15 cellular contexts compared by ENCODE assay signal in genomic region chr2:102704531-102704930, GRCh38. TPM values are rescaled to one million over a fixed set of nuclear protein-coding genes. Genes with fewer than 3 reads are reported as not detected.
A peak's percentile ranks its signal among the peaks of the same experiment; 100 is the strongest.
DNase-seq lines count a peak whose midpoint lies in the region; ATAC-seq and TF ChIP-seq lines count a peak whose summit lies in the region.
"Had no signal": no experiment of that assay in that cellular context is flagged by ENCODE, and none has a peak within 500 bp of the region (broad histone marks: within the 10 kb centered on the region; RNA-seq: fewer than 3 reads in every experiment).

No MANE protein-coding gene starts in this region.

- TF ChIP-seq POLR2A in gastrocnemius medialis (IDR thresholded peaks at IDR 0.05) (no peak), Peyer's patch (IDR thresholded peaks at IDR 0.05) (no peak)

- H3K27me3 Mint-ChIP-seq in H9 (ENCODE audit: low read depth), result no peaks in the 10 kb centered on the region; the same call in 1 of the 2 replicates

- no peak overlapping the region for H3K4me3 Mint-ChIP-seq in H9
- H3K4me3 Mint-ChIP-seq: CD8-positive, alpha-beta T cell had no signal

- no peak overlapping the region for H3K4ac ChIP-seq in H9 (ENCODE audit: low read depth, low read length)

- H2BK15ac ChIP-seq in H9 (ENCODE audit: low read depth, low read length), result no peak overlapping the region

- no peak overlapping the region for H3K14ac ChIP-seq in H9 (ENCODE audit: insufficient read depth, low read length)

- TF ChIP-seq CTCF in left ventricle myocardium inferior (IDR thresholded peaks at IDR 0.05; ENCODE audit: borderline replicate concordance) (no peak), H9 (conservative IDR thresholded peaks at IDR 0.05) (no peak), gastrocnemius medialis (IDR thresholded peaks at IDR 0.05 in 4 of 5, conservative IDR thresholded peaks at IDR 0.05 in 1 of 5) (no peak), Peyer's patch (IDR thresholded peaks at IDR 0.05) (no peak)

- intact Hi-C loops in Right ventricle myocardium inferior (cut with DNase I) (no loop called here), left ventricle myocardium inferior (cut with micrococcal nuclease) (no loop called here), gastrocnemius medialis (cut with DNase I; ENCODE audit: low total_unique reads) (loop anchor here (5.0 kb wide), 1 partner anchor 232 kb away; the partner anchor contains the start of gene SLC9A4)

- no peaks in the 10 kb centered on the region for H3K9me3 Mint-ChIP-seq in H9
- H3K9me3 Mint-ChIP-seq: CD8-positive, alpha-beta T cell had no signal

- H3K36me3 ChIP-seq in left ventricle myocardium inferior (no peaks in the 10 kb centered on the region), gastrocnemius medialis (no peaks in the 10 kb centered on the region), Peyer's patch (peaks cover 0 to 5% (median 0%) of the 10 kb centered on the region in 3 donors)
- H3K36me3 ChIP-seq: BLaER1 treated with 17β-estradiol and CSF1 and Interleukin-3, amounts not matched to agents 10 nM and 100 nM had no signal

- H2BK120ac ChIP-seq in H9 (ENCODE audit: low read depth, low read length, poor library complexity, severe bottlenecking), result no peak overlapping the region

- no peak overlapping the region for H3K23ac ChIP-seq in H9 (ENCODE audit: insufficient read length, low read depth, low read length)

- H3K23me2 ChIP-seq in H9 (ENCODE audit: insufficient read length, low read depth, low read length, poor library complexity, severe bottlenecking), result no peaks in the 10 kb centered on the region

- H3K27me3 ChIP-seq in left ventricle myocardium inferior (ENCODE audit: low read depth) (peaks cover 49% of the 10 kb centered on the region), H9 (ENCODE audit: insufficient read depth, low read length) (no peaks in the 10 kb centered on the region), gastrocnemius medialis (no peaks in the 10 kb centered on the region), Peyer's patch (no peaks in the 10 kb centered on the region)
- H3K27me3 ChIP-seq: BLaER1 treated with 17β-estradiol and CSF1 and Interleukin-3, amounts not matched to agents 10 nM and 100 nM had no signal

- no peak overlapping the region for H2BK12ac ChIP-seq in H9 (ENCODE audit: insufficient read length, low read depth, low read length)

- H3K27ac Mint-ChIP-seq in H9, result 0 out of 7 replicates have a peak overlapping the region, but pooled peaks of 1 of the 3 experiments have one; percentile 23
- H3K27ac Mint-ChIP-seq: CD8-positive, alpha-beta T cell had no signal

- no peak overlapping the region for H3K18ac ChIP-seq in H9 (ENCODE audit: insufficient read length, low read depth, low read length)

- no peak overlapping the region for H2AFZ ChIP-seq in H9 (ENCODE audit: low read length)

- no CpG with 5 or more reads among the region's 12 CpGs for WGBS in H9 (ENCODE audit: extremely low coverage, insufficient read length, low lambda C conversion rate)

- DNase-seq in Right ventricle myocardium inferior (ENCODE audit: missing footprints) (no peak), left ventricle myocardium inferior (no peak), H9 (peak; percentile 32), UCSD-AML1 (lab: John Stamatoyannopoulos, UW; ENCODE audit: unreplicated experiment) (peak; percentile 26), left lobe of liver (ENCODE audit: low spot score) (no peak), gastrocnemius medialis (no peak), Peyer's patch (no peak)
- DNase-seq: CD8-positive, alpha-beta T cell; GOT3; KG1; NCI-H774; T-helper 1 cell had no signal

- H3K4me3 ChIP-seq in left ventricle myocardium inferior (no peak overlapping the region), gastrocnemius medialis (no peak overlapping the region), Peyer's patch (no peak overlapping the region)
- H3K4me3 ChIP-seq: BLaER1 treated with 17β-estradiol and CSF1 and Interleukin-3, amounts not matched to agents 10 nM and 100 nM; GM12878 had no signal

- no peak overlapping the region for H4K91ac ChIP-seq in H9 (ENCODE audit: insufficient read length, low read depth, low read length)

- H3K9me3 ChIP-seq in left ventricle myocardium inferior (replicated peaks) (no peaks in the 10 kb centered on the region), H9 (ENCODE audit: control insufficient read depth, low read depth, low read length) (no peaks in the 10 kb centered on the region), gastrocnemius medialis (no peaks in the 10 kb centered on the region), Peyer's patch (no peaks in the 10 kb centered on the region)
- H3K9me3 ChIP-seq: BLaER1 treated with 17β-estradiol and CSF1 and Interleukin-3, amounts not matched to agents 10 nM and 100 nM had no signal

- in situ Hi-C loops in gastrocnemius medialis (cut with MboI; ENCODE audit: low sequenced_read_pairs in 4 of 4), result loop anchor here in 1 of 4 donors (10.0 kb wide), 1 partner anchor 230 kb away; the partner anchor contains the start of gene SLC9A4

- H3K56ac ChIP-seq in H9 (ENCODE audit: insufficient read length, low read depth, low read length), result no peak overlapping the region

- H3T11ph ChIP-seq in H9 (ENCODE audit: low read length), result no peak overlapping the region

- no peak overlapping the region for H3K4me2 ChIP-seq in H9 (ENCODE audit: insufficient read depth, insufficient read length, low read length)
- H3K4me2 ChIP-seq: BLaER1 treated with 17β-estradiol and CSF1 and Interleukin-3, amounts not matched to agents 10 nM and 100 nM had no signal

- H4K20me1 ChIP-seq in H9 (ENCODE audit: control insufficient read depth, insufficient read depth, insufficient read length), result no peaks in the 10 kb centered on the region
- H4K20me1 ChIP-seq: BLaER1 treated with 17β-estradiol and CSF1 and Interleukin-3, amounts not matched to agents 10 nM and 100 nM had no signal

- no peak overlapping the region for H3K9ac ChIP-seq in H9 (ENCODE audit: extremely low read depth, insufficient read length, low read length)
- H3K9ac ChIP-seq: BLaER1 treated with 17β-estradiol and CSF1 and Interleukin-3, amounts not matched to agents 10 nM and 100 nM had no signal

- no peak overlapping the region for H4K5ac ChIP-seq in H9 (ENCODE audit: insufficient read length, low read depth, low read length)

- H3K36me3 Mint-ChIP-seq in H9 (ENCODE audit: insufficient read depth in 1 of 3, low read depth in 3 of 3), result no peaks in the 10 kb centered on the region
- H3K36me3 Mint-ChIP-seq: CD8-positive, alpha-beta T cell had no signal

- no peak overlapping the region for H4K8ac ChIP-seq in H9 (replicated peaks; ENCODE audit: insufficient read length, low read depth, low read length)

- no peak overlapping the region for H3K27ac ChIP-seq in left ventricle myocardium inferior (replicated peaks)
- no peak overlapping the region for H3K27ac ChIP-seq in H9 (ENCODE audit: insufficient read length, low read depth, low read length)
- H3K27ac ChIP-seq in gastrocnemius medialis, result no peak overlapping the region
- H3K27ac ChIP-seq in Peyer's patch, result no peak overlapping the region
- H3K27ac ChIP-seq: BLaER1 treated with 17β-estradiol and CSF1 and Interleukin-3, amounts not matched to agents 10 nM and 100 nM had no signal

- no peaks in the 10 kb centered on the region for H3K79me1 ChIP-seq in H9 (ENCODE audit: insufficient read depth, low read depth, low read length, poor library complexity, severe bottlenecking)

- no peaks in the 10 kb centered on the region for H3K79me2 ChIP-seq in H9 (ENCODE audit: insufficient read depth, low read length)

- H3K4me1 Mint-ChIP-seq in H9, result peaks cover 14 to 20% of the 10 kb centered on the region in 2 experiments

- ATAC-seq in Right ventricle myocardium inferior (peak; percentile 42), left lobe of liver (peak; percentile 44), gastrocnemius medialis (no peak), HG03439 (IDR thresholded peaks at IDR 0.05; ENCODE audit: unreplicated experiment) (no peak)
- ATAC-seq: CD8-positive, alpha-beta T cell had no signal

- no peak overlapping the region for H2BK20ac ChIP-seq in H9 (ENCODE audit: low read depth, low read length, poor library complexity, severe bottlenecking)

- no peaks in the 10 kb centered on the region for H3K4me1 ChIP-seq in left ventricle myocardium inferior
- no peaks in the 10 kb centered on the region for H3K4me1 ChIP-seq in H9 (ENCODE audit: insufficient read depth, low read length)
- H3K4me1 ChIP-seq in gastrocnemius medialis, result peaks cover 0 to 3% of the 10 kb centered on the region in 2 donors
- H3K4me1 ChIP-seq in Peyer's patch, result no peaks in the 10 kb centered on the region
- H3K4me1 ChIP-seq: BLaER1 treated with 17β-estradiol and CSF1 and Interleukin-3, amounts not matched to agents 10 nM and 100 nM had no signal

- H2AK5ac ChIP-seq in H9 (ENCODE audit: insufficient read length, low read length), result no peak overlapping the region

- H2BK5ac ChIP-seq in H9 (ENCODE audit: insufficient read length, low read length), result no peak overlapping the region

RNA-seq across cellular contexts. Expression of gene TMEM182, which starts 57.3 kb away (rescaled TPM):
- total RNA-seq in Right ventricle myocardium inferior (175 TPM), left ventricle myocardium inferior (174 TPM), H9 (2021) (3.6 and 3.8 TPM in 2 replicates), left lobe of liver (1.6 TPM), gastrocnemius medialis (10 to 100 TPM in 1 of 4 donors, 1 to 10 TPM in 3; 6.1 to 15.2 (median 8.0) TPM), Peyer's patch (1 to 10 TPM; 1.1 to 2.5 (median 1.4) TPM)

Comparison
In these comparisons a context has a peak if more than half of its experiments do, and no peak if none do; other contexts are left out.
1. ATAC-seq: peak in Right ventricle myocardium inferior (single experiment) and left lobe of liver (single experiment); none in gastrocnemius medialis (0 of 2) and HG03439 (single experiment).
2. DNase-seq: peak in H9 (single experiment) and UCSD-AML1 (single experiment); none in Right ventricle myocardium inferior (single experiment), left ventricle myocardium inferior (single experiment), left lobe of liver (single experiment), gastrocnemius medialis (0 of 2) and Peyer's patch (0 of 3).
3. RNA of gene TMEM182, which starts 57.3 kb away (total RNA-seq): 175 TPM in Right ventricle myocardium inferior (single experiment) and 174 TPM in left ventricle myocardium inferior (single experiment); 6.1 to 15.2 TPM in gastrocnemius medialis, 3.6 to 3.8 TPM in H9, 1.1 to 2.5 TPM in Peyer's patch and 1.6 TPM in left lobe of liver (single experiment); every median in the first group is over 10 times any median in the second.